7 cellular contexts compared by ENCODE assay signal in the genomic region with DNA sequence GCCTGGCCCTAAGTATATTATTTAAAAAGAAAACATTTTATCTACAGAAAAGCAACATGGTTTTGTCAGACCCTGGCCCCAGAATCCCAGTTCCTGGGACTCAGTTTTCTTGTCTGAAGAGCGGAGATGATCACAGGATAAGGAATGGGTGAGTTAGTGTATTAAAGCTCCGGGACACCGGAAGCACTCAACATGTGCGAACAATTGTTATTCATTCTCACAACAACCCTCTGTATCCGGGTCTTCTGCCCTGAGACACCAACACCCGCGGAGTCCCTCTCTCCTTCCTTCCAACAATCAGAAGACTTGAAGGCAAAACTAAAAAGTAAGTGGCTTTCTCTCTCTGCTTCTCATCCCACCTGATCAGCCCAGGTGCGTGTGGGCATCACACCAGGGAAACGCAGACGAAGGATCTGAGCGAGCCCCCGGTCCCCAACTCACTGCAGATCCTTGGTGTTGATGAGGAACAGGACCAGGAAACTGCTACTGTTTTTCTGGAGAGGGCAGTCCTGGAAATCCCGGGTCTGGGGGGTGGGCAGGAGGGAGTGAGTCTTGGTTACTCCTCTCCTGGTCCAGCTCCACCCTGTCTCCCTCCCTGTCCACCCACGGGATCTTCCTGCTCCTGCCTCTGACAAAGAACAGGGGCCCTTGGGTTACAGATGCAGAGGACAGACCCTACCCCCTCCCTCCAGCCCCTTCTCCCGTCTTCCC. TPM values are rescaled to one million over a fixed set of nuclear protein-coding genes. Genes with fewer than 3 reads are reported as not detected.
DNase-seq lines count a peak whose midpoint lies in the region; ATAC-seq, FAIRE-seq and TF ChIP-seq lines count a peak whose summit lies in the region.
"Had no signal": no experiment of that assay in that cellular context is flagged by ENCODE, and none has a peak within 500 bp of the region (broad histone marks: within the 10 kb centered on the region; RNA-seq: fewer than 3 reads in every experiment).

No MANE protein-coding gene starts in this region.

- intact Hi-C loops in HCT116 (cut with micrococcal nuclease) (loop anchor here (5.0 kb wide), 1 partner anchor 363 kb away; the partner anchor contains the start of gene ALKBH7), body of pancreas (cut with DNase I) (no loop called here)

- TF ChIP-seq CTCF in HCT116 (IDR thresholded peaks at IDR 0.05 in 2 of 3, conservative IDR thresholded peaks at IDR 0.05 in 1 of 3; ENCODE audit: borderline replicate concordance in 1 of 3, insufficient read depth in 1 of 3, low read depth in 2 of 3, low read length in 2 of 3) (no peak), body of pancreas (IDR thresholded peaks at IDR 0.05) (no peak), foreskin keratinocyte (conservative IDR thresholded peaks at IDR 0.05) (no peak)

- H3K27ac ChIP-seq in HCT116 (ENCODE audit: low read depth, low read length) (peak overlapping the region; percentile 87), body of pancreas (peak overlapping the region in 3 of 4 donors; percentile 86 to 91 (median 91)), neuronal stem cell (replicated peaks; ENCODE audit: low read length) (no peak overlapping the region), foreskin keratinocyte (no peak overlapping the region)

- no peak for TF ChIP-seq POLR2A in HCT116 (IDR thresholded peaks at IDR 0.05; ENCODE audit: borderline replicate concordance, extremely low read depth, insufficient read depth, insufficient read length)
- no peak for TF ChIP-seq POLR2A in body of pancreas (IDR thresholded peaks at IDR 0.05)
- no peak for TF ChIP-seq POLR2A in GM12892 (IDR thresholded peaks at IDR 0.05; ENCODE audit: low read depth, low read length)

- H2AK5ac ChIP-seq in neuronal stem cell (ENCODE audit: low read depth, low read length): peak overlapping the region; percentile 46

- POLR2A ChIA-PET in HCT116 (lab: Charles Lee): no interaction called here

- H2BK15ac ChIP-seq in neuronal stem cell (ENCODE audit: low read length): no peak overlapping the region

- H3K18ac ChIP-seq in neuronal stem cell (ENCODE audit: low read length): no peak overlapping the region

- TF ChIP-seq RAD21 in HCT116 (IDR thresholded peaks at IDR 0.05; ENCODE audit: low read depth): no peak

- H4K91ac ChIP-seq in neuronal stem cell (ENCODE audit: low read depth, low read length, poor library complexity): no peak overlapping the region

- CTCF ChIA-PET in HCT116 (lab: Charles Lee): interaction anchor here (1.1 to 3.9 kb wide), 2 partner anchors 54 to 127 kb away, joined by 3 to 91 read pairs; no protein-coding TSS in a partner anchor

- RAD21 ChIA-PET in HCT116 (lab: Charles Lee; ENCODE audit: low non-redundant PET in 1 of 2, low total read pairs in 2 of 2, uncharacterized antibody in 2 of 2, unreplicated experiment in 2 of 2): no interaction called here

- no peak overlapping the region for H2BK12ac ChIP-seq in neuronal stem cell (ENCODE audit: low read length)

- no peaks in the 10 kb centered on the region for H3K9me2 ChIP-seq in HCT116 (ENCODE audit: insufficient read depth)

- H2AFZ ChIP-seq in HCT116 (ENCODE audit: low read depth, low read length, poor library complexity, severe bottlenecking): no peak overlapping the region
- H2AFZ ChIP-seq in neuronal stem cell (ENCODE audit: low read length): no peak overlapping the region

- no peaks in the 10 kb centered on the region; a peak in 2 of 4 replicates for H3K36me3 ChIP-seq in HCT116 (ENCODE audit: control insufficient read depth in 1 of 2, insufficient read depth in 2 of 2, low read length in 2 of 2)
- peaks cover 0 to 8% of the 10 kb centered on the region in 2 donors for H3K36me3 ChIP-seq in body of pancreas (replicated peaks in 1 of 2; ENCODE audit: insufficient read depth in 1 of 2, low read depth in 2 of 2)
- H3K36me3 ChIP-seq in neuronal stem cell (replicated peaks in 1 of 2; ENCODE audit: control insufficient read depth in 2 of 2, insufficient read depth in 2 of 2, low read length in 2 of 2): peaks cover 0 to 11% of the 10 kb centered on the region in 2 donors

- peaks cover 24% of the 10 kb centered on the region for H3K79me2 ChIP-seq in HCT116 (ENCODE audit: insufficient read depth, low read length)

- H4K8ac ChIP-seq in neuronal stem cell (ENCODE audit: low read depth, low read length): no peak overlapping the region

- peaks cover 23 to 35% of the 10 kb centered on the region in 2 experiments for H3K4me1 ChIP-seq in HCT116 (ENCODE audit: control insufficient read depth in 1 of 2, insufficient read depth in 2 of 2, low read length in 2 of 2)
- peaks cover 32% of the 10 kb centered on the region for H3K4me1 ChIP-seq in body of pancreas
- peaks cover 13 to 19% of the 10 kb centered on the region in 2 donors for H3K4me1 ChIP-seq in neuronal stem cell (ENCODE audit: control insufficient read depth in 2 of 2, insufficient read depth in 1 of 2, low read depth in 1 of 2, low read length in 2 of 2)
- peaks cover 6% of the 10 kb centered on the region for H3K4me1 ChIP-seq in foreskin keratinocyte

- 72 to 78% methylated on average over 15 of the region's 15 CpGs for WGBS in body of pancreas, 2 donors
- no CpG with 5 or more reads among the region's 15 CpGs for WGBS in neuronal stem cell (ENCODE audit: extremely low coverage in 2 of 2, insufficient read length in 2 of 2, insufficient replicate concordance in 1 of 2), 2 donors

- peak overlapping the region; percentile 95 for H3K4me2 ChIP-seq in HCT116 (ENCODE audit: low read length)
- no peak overlapping the region for H3K4me2 ChIP-seq in neuronal stem cell (ENCODE audit: insufficient read depth, low read length, poor library complexity, severe bottlenecking)

- H3K4me3 ChIP-seq in HCT116 (replicated peaks in 1 of 2; ENCODE audit: low read depth in 1 of 2, low read length in 2 of 2) (peak overlapping the region; percentile 99), body of pancreas (no peak overlapping the region), neuronal stem cell (ENCODE audit: low read length in 2 of 2) (no peak overlapping the region)

- no peak for FAIRE-seq in GM12892 (lab: Jason Lieb, UNC)
- FAIRE-seq: islet of Langerhans had no signal

- H3K9ac ChIP-seq in HCT116 (ENCODE audit: low read length): peak overlapping the region; percentile 86
- H3K9ac ChIP-seq in neuronal stem cell (ENCODE audit: low read depth, low read length, poor library complexity): no peak overlapping the region

- no peak overlapping the region for H3K4ac ChIP-seq in neuronal stem cell (ENCODE audit: low read length)

- no peaks in the 10 kb centered on the region for H4K20me1 ChIP-seq in HCT116 (ENCODE audit: insufficient read depth)

- peaks cover 6% of the 10 kb centered on the region for H3K79me1 ChIP-seq in neuronal stem cell (ENCODE audit: low read depth, low read length)

- no peak overlapping the region for H2BK5ac ChIP-seq in neuronal stem cell (ENCODE audit: low read length)

- no peak overlapping the region for H2BK120ac ChIP-seq in neuronal stem cell (ENCODE audit: low read depth, low read length)

- H3K9me3 ChIP-seq in HCT116 (ENCODE audit: control insufficient read depth in 1 of 2, insufficient read depth in 1 of 2, low read depth in 1 of 2, low read length in 2 of 2): no peaks in the 10 kb centered on the region
- no peaks in the 10 kb centered on the region for H3K9me3 ChIP-seq in body of pancreas
- no peaks in the 10 kb centered on the region for H3K9me3 ChIP-seq in neuronal stem cell (replicated peaks in 1 of 2; ENCODE audit: control insufficient read depth in 2 of 2, insufficient read depth in 1 of 2, low read depth in 1 of 2, low read length in 2 of 2)

- H3K23ac ChIP-seq in neuronal stem cell (ENCODE audit: low read depth, low read length, poor library complexity): no peak overlapping the region

- ATAC-seq in HCT116 (no peak), body of pancreas (no peak), HG03469 (IDR thresholded peaks at IDR 0.05; ENCODE audit: unreplicated experiment) (no peak), foreskin keratinocyte (no peak)

- H3K27me3 ChIP-seq in HCT116 (ENCODE audit: insufficient read depth, low read length): no peaks in the 10 kb centered on the region
- H3K27me3 ChIP-seq in body of pancreas: no peaks in the 10 kb centered on the region
- H3K27me3 ChIP-seq in neuronal stem cell (ENCODE audit: control insufficient read depth in 3 of 3, insufficient read depth in 3 of 3, low read depth in 1 of 3, low read length in 3 of 3): no peaks in the 10 kb centered on the region
- no peaks in the 10 kb centered on the region for H3K27me3 ChIP-seq in foreskin keratinocyte

- no TSS peak for BruUV-seq in HCT116 (replicated peaks; lab: Mats Ljungman, UMichigan)

- H3K14ac ChIP-seq in neuronal stem cell (ENCODE audit: low read length): no peak overlapping the region

- DNase-seq in HCT116 (ENCODE audit: low read depth, low spot score) (no peak), body of pancreas (no peak), neuronal stem cell (ENCODE audit: low spot score) (no peak), GM12892 (ENCODE audit: insufficient read length) (no peak), foreskin keratinocyte (no peak)

RNA-seq across cellular contexts. Expression of gene GPR108, which starts 2.0 kb away (rescaled TPM):
- total RNA-seq in HCT116 (2021; ENCODE audit: unreplicated experiment): 75.0 TPM
- polyA plus RNA-seq in HCT116 (2012): 89.6 and 104 TPM in 2 replicates
- total RNA-seq in body of pancreas: 10 to 100 TPM; 68.2 to 75.8 TPM
- polyA plus RNA-seq in neuronal stem cell (2013, experiment 1 of 2): 54.3 TPM
- polyA plus RNA-seq in neuronal stem cell (2013, experiment 2 of 2): 53.1 TPM
- polyA plus RNA-seq in GM12892 (2012; ENCODE audit: missing spikeins): 31.2 TPM
- total RNA-seq in foreskin keratinocyte: 52.3 and 61.7 TPM in 2 replicates
- polyA plus RNA-seq in foreskin keratinocyte: 59.8 and 74.0 TPM in 2 replicates

RNA-seq across cellular contexts. Expression of gene TRIP10, which starts 4.1 kb away (rescaled TPM):
- total RNA-seq in HCT116 (2021; ENCODE audit: unreplicated experiment): 111 TPM
- polyA plus RNA-seq in HCT116 (2012): 109 and 120 TPM in 2 replicates
- total RNA-seq in body of pancreas: 10 to 100 TPM; 23.1 to 31.9 TPM
- polyA plus RNA-seq in neuronal stem cell (2013, experiment 1 of 2): 49.7 TPM
- 50.0 TPM for polyA plus RNA-seq in neuronal stem cell (2013, experiment 2 of 2)
- polyA plus RNA-seq in GM12892 (2012; ENCODE audit: missing spikeins): 47.2 TPM
- total RNA-seq in foreskin keratinocyte: 53.9 and 69.8 TPM in 2 replicates
- polyA plus RNA-seq in foreskin keratinocyte: 69.1 and 80.5 TPM in 2 replicates

RNA-seq across cellular contexts. Expression of gene C3, which starts 14.9 kb away (rescaled TPM):
- total RNA-seq in HCT116 (2021; ENCODE audit: unreplicated experiment) (7.0 TPM), body of pancreas (100 to 1,000 TPM; 320 to 382 TPM), foreskin keratinocyte (3.4 and 4.8 TPM in 2 replicates)
- polyA plus RNA-seq in HCT116 (2012): 1.6 and 2.1 TPM in 2 replicates
- polyA plus RNA-seq in neuronal stem cell (2013, experiment 1 of 2): 0.21 TPM
- polyA plus RNA-seq in neuronal stem cell (2013, experiment 2 of 2): 0.64 TPM
- 1.4 TPM for polyA plus RNA-seq in GM12892 (2012; ENCODE audit: missing spikeins)
- 4.6 and 5.2 TPM in 2 replicates for polyA plus RNA-seq in foreskin keratinocyte

RNA-seq across cellular contexts. Expression of gene SH2D3A, which starts 31.9 kb away (rescaled TPM):
- total RNA-seq in HCT116 (2021; ENCODE audit: unreplicated experiment) (75.7 TPM), body of pancreas (10 to 100 TPM; 18.4 to 60.0 TPM), foreskin keratinocyte (49.3 and 57.8 TPM in 2 replicates)
- 57.7 and 67.0 TPM in 2 replicates for polyA plus RNA-seq in HCT116 (2012)
- 0.18 TPM for polyA plus RNA-seq in neuronal stem cell (2013, experiment 1 of 2)
- 0.14 TPM for polyA plus RNA-seq in neuronal stem cell (2013, experiment 2 of 2)
- 4.0 TPM for polyA plus RNA-seq in GM12892 (2012; ENCODE audit: missing spikeins)
- 54.1 and 56.0 TPM in 2 replicates for polyA plus RNA-seq in foreskin keratinocyte

RNA-seq across cellular contexts. Expression of gene VAV1, which starts 37.2 kb away (rescaled TPM):
- total RNA-seq in HCT116 (2021; ENCODE audit: unreplicated experiment) (20.6 TPM), body of pancreas (1 to 10 TPM; 1.3 to 5.6 TPM), foreskin keratinocyte (0.14 and 0.34 TPM in 2 replicates)
- 37.2 and 37.3 TPM in 2 replicates for polyA plus RNA-seq in HCT116 (2012)
- polyA plus RNA-seq in neuronal stem cell (2013, experiment 1 of 2): 0.06 TPM
- polyA plus RNA-seq in neuronal stem cell (2013, experiment 2 of 2): 0.04 TPM
- polyA plus RNA-seq in GM12892 (2012; ENCODE audit: missing spikeins): 30.2 TPM
- polyA plus RNA-seq in foreskin keratinocyte: 0.09 and 0.15 TPM in 2 replicates

Comparison
In these comparisons a context has a peak if more than half of its experiments do, and no peak if none do; other contexts are left out.
1. H3K27ac ChIP-seq: peak in HCT116 (single experiment) and body of pancreas (3 of 4); none in neuronal stem cell (single experiment) and foreskin keratinocyte (single experiment).
2. H3K4me3 ChIP-seq: peak in HCT116 (2 of 2); none in body of pancreas (0 of 2) and neuronal stem cell (0 of 2).
3. RNA of gene C3, which starts 14.9 kb away (total RNA-seq): 320 to 382 TPM in body of pancreas; 7.0 TPM in HCT116 (single experiment) and 3.4 to 4.8 TPM in foreskin keratinocyte; every median in the first group is over 10 times any median in the second.